ENCODE assay signal across 9 cellular contexts in genomic region chr11:65436412-65437032, GRCh38. TPM values are rescaled to one million over a fixed set of nuclear protein-coding genes. Genes with fewer than 3 reads are reported as not detected.
DNase-seq lines count a peak whose midpoint lies in the region; ATAC-seq, FAIRE-seq and TF ChIP-seq lines count a peak whose summit lies in the region.
"Had no signal": no experiment of that assay in that cellular context is flagged by ENCODE, and none has a peak within 500 bp of the region (broad histone marks: within the 10 kb centered on the region; RNA-seq: fewer than 3 reads in every experiment).

No MANE protein-coding gene starts in this region.

- peak overlapping the region; percentile 6 for H3K27ac ChIP-seq in cingulate gyrus (ENCODE audit: low read depth, low read length)
- no peak overlapping the region for H3K27ac ChIP-seq in SJCRH30

- no peak for ATAC-seq in stimulated activated naive CD8-positive, alpha-beta T cell treated with anti-CD3 and anti-CD28 coated beads, Interleukin-15, Interleukin-2, amounts not matched to agents 100 U/mL and 50 U/mL, for 24 hours
- ATAC-seq in activated CD4-positive, CD25-positive, alpha-beta regulatory T cell treated with anti-CD3 and anti-CD28 coated beads, Interleukin-2, amount 50 U/mL, for 24 hours = no peak

- no peak for DNase-seq in stimulated activated naive CD8-positive, alpha-beta T cell treated with anti-CD3 and anti-CD28 coated beads, Interleukin-15, Interleukin-2, amounts not matched to agents 100 U/mL and 50 U/mL, for 24 hours
- DNase-seq in lung microvascular endothelial cell (ENCODE audit: low read depth in 2 of 2) (peak; percentile 38 to 49), GM12891 (ENCODE audit: insufficient read length, low spot score) (no peak), SJCRH30 (no peak), cortex of kidney (lab: John Stamatoyannopoulos, UW) (no peak)

- H3K4me1 Mint-ChIP-seq in stimulated activated naive CD8-positive, alpha-beta T cell treated with anti-CD3 and anti-CD28 coated beads, Interleukin-15, Interleukin-2, amounts not matched to agents 100 ng/mL and 50 ng/mL, for 24 hours (ENCODE audit: low read depth) = peaks cover 90% of the 10 kb centered on the region

- H3K36me3 ChIP-seq in SJCRH30 = peaks cover 51% of the 10 kb centered on the region

- H3K9me3 Mint-ChIP-seq in stimulated activated naive CD8-positive, alpha-beta T cell treated with anti-CD3 and anti-CD28 coated beads, Interleukin-15, Interleukin-2, amounts not matched to agents 100 ng/mL and 50 ng/mL, for 24 hours = no peaks in the 10 kb centered on the region
- H3K9me3 Mint-ChIP-seq: CD4-positive, alpha-beta T cell had no signal

- no peaks in the 10 kb centered on the region for H3K27me3 ChIP-seq in SJCRH30

- no peaks in the 10 kb centered on the region for H3K9me3 ChIP-seq in SJCRH30 (replicated peaks)

- H3K4me3 ChIP-seq in SJCRH30 = no peak overlapping the region

- no peak for FAIRE-seq in GM12891 (lab: Jason Lieb, UNC)

- H3K4me1 ChIP-seq in SJCRH30 = no peaks in the 10 kb centered on the region; the same call in 1 of the 2 replicates

- no peaks in the 10 kb centered on the region for H3K27me3 Mint-ChIP-seq in stimulated activated naive CD8-positive, alpha-beta T cell treated with anti-CD3 and anti-CD28 coated beads, Interleukin-15, Interleukin-2, amounts not matched to agents 100 ng/mL and 50 ng/mL, for 24 hours
- H3K27me3 Mint-ChIP-seq: CD4-positive, alpha-beta T cell had no signal

- H3K4me3 Mint-ChIP-seq in stimulated activated naive CD8-positive, alpha-beta T cell treated with anti-CD3 and anti-CD28 coated beads, Interleukin-15, Interleukin-2, amounts not matched to agents 100 ng/mL and 50 ng/mL, for 24 hours = no peak overlapping the region
- H3K4me3 Mint-ChIP-seq: CD4-positive, alpha-beta T cell had no signal

- no peak for TF ChIP-seq POLR2A in GM12891 (IDR thresholded peaks at IDR 0.05; ENCODE audit: low read depth, low read length)

- H3K27ac Mint-ChIP-seq in stimulated activated naive CD8-positive, alpha-beta T cell treated with anti-CD3 and anti-CD28 coated beads, Interleukin-15, Interleukin-2, amounts not matched to agents 100 ng/mL and 50 ng/mL, for 24 hours = peak overlapping the region; percentile 71

- peaks cover 73% of the 10 kb centered on the region for H3K36me3 Mint-ChIP-seq in stimulated activated naive CD8-positive, alpha-beta T cell treated with anti-CD3 and anti-CD28 coated beads, Interleukin-15, Interleukin-2, amounts not matched to agents 100 ng/mL and 50 ng/mL, for 24 hours (ENCODE audit: low read depth)

TF ChIP-seq in GM12891, 5 proteins besides CTCF, POLR2A, EP300 and RAD21:
- TF ChIP-seq TAF1 (IDR thresholded peaks at IDR 0.05; ENCODE audit: low read depth, low read length) = no peak
- no peak for TF ChIP-seq SPI1 (IDR thresholded peaks at IDR 0.05; ENCODE audit: low read depth, low read length)
- no peak for TF ChIP-seq POLR2AphosphoS5 (IDR thresholded peaks at IDR 0.05; ENCODE audit: low read depth, low read length)
- no peak for TF ChIP-seq PAX5 (IDR thresholded peaks at IDR 0.05; ENCODE audit: insufficient read depth, low read length, severe bottlenecking)
- TF ChIP-seq POU2F2 (IDR thresholded peaks at IDR 0.05; ENCODE audit: low read depth, low read length) = no peak

RNA-seq across cellular contexts. Expression of gene NEAT1, which starts 13.9 kb away (rescaled TPM):
- 26.4 and 94.2 TPM in 2 replicates for total RNA-seq in lung microvascular endothelial cell
- 373 TPM for polyA plus RNA-seq in GM12891 (2012; ENCODE audit: low read depth, missing spikeins)
- 6.2 and 12.8 TPM in 2 replicates for total RNA-seq in SJCRH30 (2014; rRNA removed; shearing (Covaris generic))

RNA-seq across cellular contexts. Expression of gene FRMD8, which starts 50.1 kb away (rescaled TPM):
- 63.4 and 82.9 TPM in 2 replicates for total RNA-seq in lung microvascular endothelial cell
- 14.3 TPM for polyA plus RNA-seq in GM12891 (2012; ENCODE audit: low read depth, missing spikeins)
- total RNA-seq in SJCRH30 (2014; rRNA removed; shearing (Covaris generic)) = 21.0 and 22.2 TPM in 2 replicates

RNA-seq across cellular contexts. Expression of gene SLC25A45, which starts 54.1 kb away (rescaled TPM):
- 1.2 and 1.7 TPM in 2 replicates for total RNA-seq in lung microvascular endothelial cell
- 15.8 TPM for polyA plus RNA-seq in GM12891 (2012; ENCODE audit: low read depth, missing spikeins)
- 1.1 and 1.3 TPM in 2 replicates for total RNA-seq in SJCRH30 (2014; rRNA removed; shearing (Covaris generic))

Comparison
In these comparisons a context has a peak if more than half of its experiments do, and no peak if none do; other contexts are left out.
1. DNase-seq: peak in lung microvascular endothelial cell (2 of 2); none in stimulated activated naive CD8-positive, alpha-beta T cell treated with anti-CD3 and anti-CD28 coated beads, Interleukin-15, Interleukin-2, amounts not matched to agents 100 U/mL and 50 U/mL, for 24 hours (single experiment), GM12891 (single experiment), SJCRH30 (0 of 2) and cortex of kidney (single experiment).